ENCODE assay signal across 20 cellular contexts in genomic region chr11:23320131-23320530, GRCh38.
"Had no signal": no experiment of that assay in that cellular context is flagged by ENCODE, and none has a peak within 500 bp of the region (broad histone marks: within the 10 kb centered on the region; RNA-seq: fewer than 3 reads in every experiment).

No MANE protein-coding gene starts in this region.

- H3K4me3 Mint-ChIP-seq: activated naive CD8-positive, alpha-beta T cell; dendritic cell treated with granulocyte-macrophage colony-stimulating factor and Interleukin-4, amounts not matched to agents 40 ng/mL and 50 ng/mL, for 4 days; nephron had no signal

- DNase-seq: activated CD4-positive, alpha-beta T cell treated with anti-CD3 and anti-CD28 coated beads for 48 hours; activated CD4-positive, alpha-beta T cell treated with anti-CD3 and anti-CD28 coated beads, Interleukin-2, amount 50 U/mL, for 48 hours; activated CD8-positive, alpha-beta memory T cell treated with anti-CD3 and anti-CD28 coated beads for 24 hours; activated effector memory CD4-positive, alpha-beta T cell treated with Interleukin-2 at 50 U/mL for 16 hours; activated naive CD4-positive, alpha-beta T cell treated with Interleukin-2 at 50 U/mL for 16 hours; central memory CD4-positive, alpha-beta T cell; effector CD4-positive, alpha-beta T cell; glutamatergic neuron; left cardiac atrium; left ventricle myocardium superior; mucosa of descending colon; posterior cingulate gyrus; right cardiac atrium; stimulated activated CD4-positive, alpha-beta T cell treated with anti-CD3 and anti-CD28 coated beads, Interleukin-2, amount 100 ng/mL, for 48 hours; stimulated activated naive CD4-positive, alpha-beta T cell treated with Interleukin-2 at 50 U/mL for 16 hours; transverse colon; WERI-Rb-1 had no signal

- H3K4me1 Mint-ChIP-seq: nephron had no signal

- H3K36me3 Mint-ChIP-seq: activated naive CD8-positive, alpha-beta T cell had no signal

- H3K27ac Mint-ChIP-seq: activated naive CD8-positive, alpha-beta T cell; dendritic cell treated with granulocyte-macrophage colony-stimulating factor and Interleukin-4, amounts not matched to agents 40 ng/mL and 50 ng/mL, for 4 days; nephron had no signal

- H3K27me3 Mint-ChIP-seq: activated naive CD8-positive, alpha-beta T cell; dendritic cell treated with granulocyte-macrophage colony-stimulating factor and Interleukin-4, amounts not matched to agents 40 ng/mL and 50 ng/mL, for 4 days had no signal
